1 cellular context compared by ENCODE assay signal in the genomic region with DNA sequence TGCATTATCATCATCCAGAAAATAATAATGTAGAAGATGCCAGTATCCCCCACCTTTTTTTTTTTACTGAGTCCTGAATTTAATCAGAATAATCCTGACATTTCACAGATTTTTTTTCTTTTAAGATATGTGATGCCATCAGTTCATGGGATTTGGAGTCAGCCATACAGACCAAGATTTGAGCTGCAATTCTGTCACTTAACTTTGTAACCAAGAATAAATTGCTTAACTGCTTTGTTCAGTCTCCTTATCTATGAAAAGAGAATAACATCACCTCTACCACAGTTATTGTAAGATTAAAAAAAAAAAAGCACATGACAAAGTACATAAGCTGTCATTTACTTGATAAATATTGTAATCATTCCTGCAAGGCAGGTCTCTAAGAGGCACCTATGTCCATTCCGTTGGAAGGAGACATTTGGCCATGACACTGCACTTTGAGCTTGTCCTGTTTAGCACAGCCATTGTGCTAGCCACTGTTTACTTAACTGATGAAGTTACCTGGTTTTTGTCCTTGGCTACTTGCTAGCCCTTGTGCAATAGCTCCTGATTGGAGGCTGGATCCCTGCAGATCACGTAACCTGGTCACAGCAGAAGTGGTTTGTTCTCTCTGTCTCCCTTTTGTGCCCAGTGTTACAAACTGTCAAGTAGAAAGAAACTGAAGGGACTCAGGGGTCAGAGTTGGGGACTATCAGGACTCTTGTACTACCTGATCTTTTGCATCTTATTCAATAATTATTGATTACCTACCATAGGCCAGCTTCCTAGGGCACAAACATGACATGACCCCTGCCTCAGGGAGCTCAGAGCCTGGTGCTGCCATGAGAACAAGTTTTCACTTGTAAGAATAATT.
TF ChIP-seq lines count a peak whose summit lies in the region.

No MANE protein-coding gene starts in this region.

TF ChIP-seq in HepG2, 621 proteins besides CTCF, POLR2A, EP300 and RAD21 (continued from another document and continues in another):
- TF ChIP-seq, protein P1, sequence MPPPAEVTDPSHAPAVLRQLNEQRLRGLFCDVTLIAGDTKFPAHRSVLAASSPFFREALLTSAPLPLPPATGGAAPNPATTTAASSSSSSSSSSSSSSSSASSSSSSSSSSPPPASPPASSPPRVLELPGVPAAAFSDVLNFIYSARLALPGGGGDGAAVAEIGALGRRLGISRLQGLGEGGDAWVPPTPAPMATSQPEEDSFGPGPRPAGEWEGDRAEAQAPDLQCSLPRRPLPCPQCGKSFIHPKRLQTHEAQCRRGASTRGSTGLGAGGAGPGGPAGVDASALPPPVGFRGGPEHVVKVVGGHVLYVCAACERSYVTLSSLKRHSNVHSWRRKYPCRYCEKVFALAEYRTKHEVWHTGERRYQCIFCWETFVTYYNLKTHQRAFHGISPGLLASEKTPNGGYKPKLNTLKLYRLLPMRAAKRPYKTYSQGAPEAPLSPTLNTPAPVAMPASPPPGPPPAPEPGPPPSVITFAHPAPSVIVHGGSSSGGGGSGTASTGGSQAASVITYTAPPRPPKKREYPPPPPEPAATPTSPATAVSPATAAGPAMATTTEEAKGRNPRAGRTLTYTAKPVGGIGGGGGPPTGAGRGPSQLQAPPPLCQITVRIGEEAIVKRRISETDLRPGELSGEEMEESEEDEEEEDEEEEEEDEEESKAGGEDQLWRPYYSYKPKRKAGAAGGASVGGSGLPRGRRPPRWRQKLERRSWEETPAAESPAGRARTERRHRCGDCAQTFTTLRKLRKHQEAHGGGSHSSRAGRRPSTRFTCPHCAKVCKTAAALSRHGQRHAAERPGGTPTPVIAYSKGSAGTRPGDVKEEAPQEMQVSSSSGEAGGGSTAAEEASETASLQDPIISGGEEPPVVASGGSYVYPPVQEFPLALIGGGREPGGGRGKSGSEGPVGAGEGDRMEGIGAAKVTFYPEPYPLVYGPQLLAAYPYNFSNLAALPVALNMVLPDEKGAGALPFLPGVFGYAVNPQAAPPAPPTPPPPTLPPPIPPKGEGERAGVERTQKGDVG (CRISPR knock-in tag; IDR thresholded peaks at IDR 0.05; ENCODE audit: borderline replicate concordance), result 0 out of 2 replicates have a peak, but pooled peaks have one; percentile 28
- no peak for TF ChIP-seq ZNF816 (CRISPR knock-in tag; IDR thresholded peaks at IDR 0.05; ENCODE audit: borderline replicate concordance)
- peak; percentile 95 for TF ChIP-seq GFI1 (CRISPR knock-in tag; IDR thresholded peaks at IDR 0.05; ENCODE audit: borderline replicate concordance)
- peak; percentile 26; the same call in 1 of the 2 replicates for TF ChIP-seq KAT7 (CRISPR knock-in tag; IDR thresholded peaks at IDR 0.05; ENCODE audit: borderline replicate concordance)
- no peak; the same call in 1 of the 2 replicates for TF ChIP-seq ZNF775 (CRISPR knock-in tag; IDR thresholded peaks at IDR 0.05; ENCODE audit: borderline replicate concordance)
- peak; percentile 66; the same call in 1 of the 2 replicates for TF ChIP-seq ZNF335 (CRISPR knock-in tag; IDR thresholded peaks at IDR 0.05)
- TF ChIP-seq ZSCAN22 (CRISPR knock-in tag; IDR thresholded peaks at IDR 0.05), result no peak
- no peak; the same call in 1 of the 2 replicates for TF ChIP-seq MXD1 (CRISPR knock-in tag; IDR thresholded peaks at IDR 0.05)
- peak; percentile 42; the same call in 1 of the 2 replicates for TF ChIP-seq ELF1 (CRISPR knock-in tag; IDR thresholded peaks at IDR 0.05)
- no peak for TF ChIP-seq ZNF709 (CRISPR knock-in tag; IDR thresholded peaks at IDR 0.05)
- no peak for TF ChIP-seq TBP (CRISPR knock-in tag; IDR thresholded peaks at IDR 0.05)
- 0 out of 2 replicates have a peak, but pooled peaks have one; percentile 28 for TF ChIP-seq SATB2 (CRISPR knock-in tag; IDR thresholded peaks at IDR 0.05)
- no peak for TF ChIP-seq RARG (CRISPR knock-in tag; IDR thresholded peaks at IDR 0.05; ENCODE audit: low read depth)
- TF ChIP-seq, protein P2, sequence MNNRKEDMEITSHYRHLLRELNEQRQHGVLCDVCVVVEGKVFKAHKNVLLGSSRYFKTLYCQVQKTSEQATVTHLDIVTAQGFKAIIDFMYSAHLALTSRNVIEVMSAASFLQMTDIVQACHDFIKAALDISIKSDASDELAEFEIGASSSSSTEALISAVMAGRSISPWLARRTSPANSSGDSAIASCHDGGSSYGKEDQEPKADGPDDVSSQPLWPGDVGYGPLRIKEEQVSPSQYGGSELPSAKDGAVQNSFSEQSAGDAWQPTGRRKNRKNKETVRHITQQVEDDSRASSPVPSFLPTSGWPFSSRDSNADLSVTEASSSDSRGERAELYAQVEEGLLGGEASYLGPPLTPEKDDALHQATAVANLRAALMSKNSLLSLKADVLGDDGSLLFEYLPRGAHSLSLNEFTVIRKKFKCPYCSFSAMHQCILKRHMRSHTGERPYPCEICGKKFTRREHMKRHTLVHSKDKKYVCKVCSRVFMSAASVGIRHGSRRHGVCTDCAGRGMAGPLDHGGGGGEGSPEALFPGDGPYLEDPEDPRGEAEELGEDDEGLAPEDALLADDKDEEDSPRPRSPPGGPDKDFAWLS (CRISPR knock-in tag; IDR thresholded peaks at IDR 0.05; ENCODE audit: borderline replicate concordance), result no peak
- TF ChIP-seq TAF15 (IDR thresholded peaks at IDR 0.05; ENCODE audit: low read depth, low read length, poor library complexity, severe bottlenecking), result no peak
- TF ChIP-seq U2AF1 (optimal IDR thresholded peaks at IDR 0.05; ENCODE audit: low read depth, low read length), result no peak
- no peak for TF ChIP-seq THYN1 (CRISPR knock-in tag; IDR thresholded peaks at IDR 0.05; ENCODE audit: borderline replicate concordance, low read depth)
- TF ChIP-seq GPBP1L1 (CRISPR knock-in tag; IDR thresholded peaks at IDR 0.05), result no peak
- peak; percentile 88 for TF ChIP-seq ZNF430 (CRISPR knock-in tag; IDR thresholded peaks at IDR 0.05)
- peak; percentile 77; the same call in 1 of the 2 replicates for TF ChIP-seq AKAP8 (CRISPR knock-in tag; IDR thresholded peaks at IDR 0.05)
- no peak for TF ChIP-seq ZNF549 (CRISPR knock-in tag; IDR thresholded peaks at IDR 0.05)
- no peak; the same call in 1 of the 2 replicates for TF ChIP-seq ZNF878 (CRISPR knock-in tag; IDR thresholded peaks at IDR 0.05)
- TF ChIP-seq MTF1 (CRISPR knock-in tag; IDR thresholded peaks at IDR 0.05), result no peak
- peak; percentile 29; the same call in 1 of the 2 replicates for TF ChIP-seq RBFOX2 (IDR thresholded peaks at IDR 0.05; ENCODE audit: low read depth, low read length)
- TF ChIP-seq IKZF1 (IDR thresholded peaks at IDR 0.05), result no peak
- TF ChIP-seq DBP (CRISPR knock-in tag; IDR thresholded peaks at IDR 0.05; ENCODE audit: not compliant biosample characterization), result no peak
- TF ChIP-seq PAWR (CRISPR knock-in tag; IDR thresholded peaks at IDR 0.05; ENCODE audit: borderline replicate concordance), result no peak
- TF ChIP-seq MIXL1 (CRISPR knock-in tag; IDR thresholded peaks at IDR 0.05), result peak; percentile 100
- TF ChIP-seq ZNF512B (CRISPR knock-in tag; IDR thresholded peaks at IDR 0.05; ENCODE audit: borderline replicate concordance), result 0 out of 2 replicates have a peak, but pooled peaks have one; percentile 58
- peak; percentile 42; the same call in 1 of the 2 replicates for TF ChIP-seq STAT5B (CRISPR knock-in tag; IDR thresholded peaks at IDR 0.05)
- no peak for TF ChIP-seq ZNF572 (CRISPR knock-in tag; IDR thresholded peaks at IDR 0.05)
- TF ChIP-seq, protein P3, sequence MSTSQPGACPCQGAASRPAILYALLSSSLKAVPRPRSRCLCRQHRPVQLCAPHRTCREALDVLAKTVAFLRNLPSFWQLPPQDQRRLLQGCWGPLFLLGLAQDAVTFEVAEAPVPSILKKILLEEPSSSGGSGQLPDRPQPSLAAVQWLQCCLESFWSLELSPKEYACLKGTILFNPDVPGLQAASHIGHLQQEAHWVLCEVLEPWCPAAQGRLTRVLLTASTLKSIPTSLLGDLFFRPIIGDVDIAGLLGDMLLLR (CRISPR knock-in tag; IDR thresholded peaks at IDR 0.05), result no peak
- TF ChIP-seq, protein P4, sequence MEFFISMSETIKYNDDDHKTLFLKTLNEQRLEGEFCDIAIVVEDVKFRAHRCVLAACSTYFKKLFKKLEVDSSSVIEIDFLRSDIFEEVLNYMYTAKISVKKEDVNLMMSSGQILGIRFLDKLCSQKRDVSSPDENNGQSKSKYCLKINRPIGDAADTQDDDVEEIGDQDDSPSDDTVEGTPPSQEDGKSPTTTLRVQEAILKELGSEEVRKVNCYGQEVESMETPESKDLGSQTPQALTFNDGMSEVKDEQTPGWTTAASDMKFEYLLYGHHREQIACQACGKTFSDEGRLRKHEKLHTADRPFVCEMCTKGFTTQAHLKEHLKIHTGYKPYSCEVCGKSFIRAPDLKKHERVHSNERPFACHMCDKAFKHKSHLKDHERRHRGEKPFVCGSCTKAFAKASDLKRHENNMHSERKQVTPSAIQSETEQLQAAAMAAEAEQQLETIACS (CRISPR knock-in tag; IDR thresholded peaks at IDR 0.05), result no peak
- peak; percentile 60 for TF ChIP-seq ONECUT2 (CRISPR knock-in tag; IDR thresholded peaks at IDR 0.05)
- TF ChIP-seq SAP130 (CRISPR knock-in tag; IDR thresholded peaks at IDR 0.05; ENCODE audit: low read depth), result peak; percentile 95
- TF ChIP-seq ZBTB3 (CRISPR knock-in tag; IDR thresholded peaks at IDR 0.05; ENCODE audit: borderline replicate concordance, low read depth), result peak; percentile 65; the same call in 1 of the 2 replicates
- no peak for TF ChIP-seq ZNF513 (CRISPR knock-in tag; conservative IDR thresholded peaks at IDR 0.05)
- peak; percentile 92; the same call in 1 of the 2 replicates for TF ChIP-seq ZSCAN5A (CRISPR knock-in tag; IDR thresholded peaks at IDR 0.05; ENCODE audit: borderline replicate concordance)
- no peak for TF ChIP-seq HNRNPUL1 (IDR thresholded peaks at IDR 0.05; ENCODE audit: low read depth, low read length)
- peak; percentile 98 for TF ChIP-seq NCOR1 (IDR thresholded peaks at IDR 0.05; ENCODE audit: borderline replicate concordance, low read length)
- peak; percentile 98 for TF ChIP-seq ZMYM4 (CRISPR knock-in tag; IDR thresholded peaks at IDR 0.05)
- no peak for TF ChIP-seq ZNF776 (CRISPR knock-in tag; IDR thresholded peaks at IDR 0.05)
- peak; percentile 100 for TF ChIP-seq MED1 (CRISPR knock-in tag; IDR thresholded peaks at IDR 0.05)
